Comparison of ENCODE assay signal across 1 cellular context in the genomic region with DNA sequence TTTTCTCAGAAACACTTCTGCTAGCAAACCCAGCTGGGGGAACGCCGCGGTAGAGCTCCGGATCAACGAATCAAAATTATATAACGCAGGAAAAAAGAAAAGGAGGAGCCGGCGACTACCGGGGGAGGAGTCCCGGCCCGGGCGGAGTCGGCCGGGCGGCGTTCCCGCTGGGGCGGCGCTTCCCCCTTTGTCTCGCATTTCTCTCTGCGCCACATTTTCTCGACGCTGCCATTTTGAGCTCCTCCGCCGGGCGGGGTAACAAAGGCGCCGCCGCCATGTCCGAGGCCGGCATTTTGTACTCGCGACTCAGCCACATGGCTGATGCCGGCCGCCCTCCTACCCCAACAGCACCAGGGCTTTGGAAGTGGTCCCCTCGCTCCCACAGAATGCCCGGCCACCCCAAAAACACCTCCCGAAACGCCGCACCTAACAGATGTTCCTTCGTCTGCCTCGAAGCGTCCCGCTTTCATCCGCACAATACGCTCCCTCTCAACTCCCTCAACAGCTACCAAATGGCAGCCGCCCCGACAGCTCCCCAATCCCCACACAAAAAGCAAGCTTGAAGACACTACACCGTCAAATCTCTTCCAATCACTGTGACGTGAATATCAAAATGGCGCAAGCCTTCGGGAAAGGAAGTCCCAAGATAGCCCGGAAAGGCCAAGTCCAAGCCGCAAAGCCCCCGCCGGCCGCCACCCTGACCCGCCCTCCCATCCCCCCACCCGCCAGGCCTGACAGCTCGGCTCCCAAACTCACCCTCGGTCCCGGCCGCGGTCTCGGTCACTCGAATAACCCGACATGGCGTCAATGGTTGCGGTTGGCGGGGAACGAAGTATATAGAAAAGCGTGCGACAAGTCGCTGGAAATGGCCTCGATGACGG.
TF ChIP-seq lines count a peak whose summit lies in the region.

No MANE protein-coding gene starts in this region.

TF ChIP-seq in WTC11, 78 proteins besides CTCF, POLR2A, EP300 and RAD21 (continued from another document and continues in another):
- TF ChIP-seq, protein P1, sequence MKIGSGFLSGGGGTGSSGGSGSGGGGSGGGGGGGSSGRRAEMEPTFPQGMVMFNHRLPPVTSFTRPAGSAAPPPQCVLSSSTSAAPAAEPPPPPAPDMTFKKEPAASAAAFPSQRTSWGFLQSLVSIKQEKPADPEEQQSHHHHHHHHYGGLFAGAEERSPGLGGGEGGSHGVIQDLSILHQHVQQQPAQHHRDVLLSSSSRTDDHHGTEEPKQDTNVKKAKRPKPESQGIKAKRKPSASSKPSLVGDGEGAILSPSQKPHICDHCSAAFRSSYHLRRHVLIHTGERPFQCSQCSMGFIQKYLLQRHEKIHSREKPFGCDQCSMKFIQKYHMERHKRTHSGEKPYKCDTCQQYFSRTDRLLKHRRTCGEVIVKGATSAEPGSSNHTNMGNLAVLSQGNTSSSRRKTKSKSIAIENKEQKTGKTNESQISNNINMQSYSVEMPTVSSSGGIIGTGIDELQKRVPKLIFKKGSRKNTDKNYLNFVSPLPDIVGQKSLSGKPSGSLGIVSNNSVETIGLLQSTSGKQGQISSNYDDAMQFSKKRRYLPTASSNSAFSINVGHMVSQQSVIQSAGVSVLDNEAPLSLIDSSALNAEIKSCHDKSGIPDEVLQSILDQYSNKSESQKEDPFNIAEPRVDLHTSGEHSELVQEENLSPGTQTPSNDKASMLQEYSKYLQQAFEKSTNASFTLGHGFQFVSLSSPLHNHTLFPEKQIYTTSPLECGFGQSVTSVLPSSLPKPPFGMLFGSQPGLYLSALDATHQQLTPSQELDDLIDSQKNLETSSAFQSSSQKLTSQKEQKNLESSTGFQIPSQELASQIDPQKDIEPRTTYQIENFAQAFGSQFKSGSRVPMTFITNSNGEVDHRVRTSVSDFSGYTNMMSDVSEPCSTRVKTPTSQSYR (CRISPR knock-in tag; IDR thresholded peaks at IDR 0.05), result no peak
- no peak for TF ChIP-seq NR1H2 (CRISPR knock-in tag; IDR thresholded peaks at IDR 0.05)
- TF ChIP-seq ARID4B (CRISPR knock-in tag; IDR thresholded peaks at IDR 0.05; ENCODE audit: borderline replicate concordance), result no peak
- TF ChIP-seq KAT7 (CRISPR knock-in tag; IDR thresholded peaks at IDR 0.05; ENCODE audit: borderline replicate concordance), result no peak
- TF ChIP-seq E2F5 (CRISPR knock-in tag; IDR thresholded peaks at IDR 0.05), result no peak
- TF ChIP-seq E2F4 (CRISPR knock-in tag; IDR thresholded peaks at IDR 0.05; ENCODE audit: borderline replicate concordance, low read depth), result no peak
- peak; percentile 49; the same call in 1 of the 2 replicates for TF ChIP-seq RORB (CRISPR knock-in tag; IDR thresholded peaks at IDR 0.05)
- TF ChIP-seq TP53 (CRISPR knock-in tag; IDR thresholded peaks at IDR 0.05), result no peak
- TF ChIP-seq ZNF232 (CRISPR knock-in tag; IDR thresholded peaks at IDR 0.05), result no peak
- TF ChIP-seq, protein P2, sequence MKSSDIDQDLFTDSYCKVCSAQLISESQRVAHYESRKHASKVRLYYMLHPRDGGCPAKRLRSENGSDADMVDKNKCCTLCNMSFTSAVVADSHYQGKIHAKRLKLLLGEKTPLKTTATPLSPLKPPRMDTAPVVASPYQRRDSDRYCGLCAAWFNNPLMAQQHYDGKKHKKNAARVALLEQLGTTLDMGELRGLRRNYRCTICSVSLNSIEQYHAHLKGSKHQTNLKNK (CRISPR knock-in tag; IDR thresholded peaks at IDR 0.05), result no peak; the same call in 1 of the 2 replicates
- no peak for TF ChIP-seq ATF1 (CRISPR knock-in tag; IDR thresholded peaks at IDR 0.05)
- no peak for TF ChIP-seq OVOL2 (CRISPR knock-in tag; IDR thresholded peaks at IDR 0.05; ENCODE audit: borderline replicate concordance)
- TF ChIP-seq ZNF121 (CRISPR knock-in tag; IDR thresholded peaks at IDR 0.05), result no peak
- TF ChIP-seq, protein P3, sequence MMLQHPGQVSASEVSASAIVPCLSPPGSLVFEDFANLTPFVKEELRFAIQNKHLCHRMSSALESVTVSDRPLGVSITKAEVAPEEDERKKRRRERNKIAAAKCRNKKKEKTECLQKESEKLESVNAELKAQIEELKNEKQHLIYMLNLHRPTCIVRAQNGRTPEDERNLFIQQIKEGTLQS (CRISPR knock-in tag; conservative IDR thresholded peaks at IDR 0.05), result no peak
- TF ChIP-seq, protein P4, sequence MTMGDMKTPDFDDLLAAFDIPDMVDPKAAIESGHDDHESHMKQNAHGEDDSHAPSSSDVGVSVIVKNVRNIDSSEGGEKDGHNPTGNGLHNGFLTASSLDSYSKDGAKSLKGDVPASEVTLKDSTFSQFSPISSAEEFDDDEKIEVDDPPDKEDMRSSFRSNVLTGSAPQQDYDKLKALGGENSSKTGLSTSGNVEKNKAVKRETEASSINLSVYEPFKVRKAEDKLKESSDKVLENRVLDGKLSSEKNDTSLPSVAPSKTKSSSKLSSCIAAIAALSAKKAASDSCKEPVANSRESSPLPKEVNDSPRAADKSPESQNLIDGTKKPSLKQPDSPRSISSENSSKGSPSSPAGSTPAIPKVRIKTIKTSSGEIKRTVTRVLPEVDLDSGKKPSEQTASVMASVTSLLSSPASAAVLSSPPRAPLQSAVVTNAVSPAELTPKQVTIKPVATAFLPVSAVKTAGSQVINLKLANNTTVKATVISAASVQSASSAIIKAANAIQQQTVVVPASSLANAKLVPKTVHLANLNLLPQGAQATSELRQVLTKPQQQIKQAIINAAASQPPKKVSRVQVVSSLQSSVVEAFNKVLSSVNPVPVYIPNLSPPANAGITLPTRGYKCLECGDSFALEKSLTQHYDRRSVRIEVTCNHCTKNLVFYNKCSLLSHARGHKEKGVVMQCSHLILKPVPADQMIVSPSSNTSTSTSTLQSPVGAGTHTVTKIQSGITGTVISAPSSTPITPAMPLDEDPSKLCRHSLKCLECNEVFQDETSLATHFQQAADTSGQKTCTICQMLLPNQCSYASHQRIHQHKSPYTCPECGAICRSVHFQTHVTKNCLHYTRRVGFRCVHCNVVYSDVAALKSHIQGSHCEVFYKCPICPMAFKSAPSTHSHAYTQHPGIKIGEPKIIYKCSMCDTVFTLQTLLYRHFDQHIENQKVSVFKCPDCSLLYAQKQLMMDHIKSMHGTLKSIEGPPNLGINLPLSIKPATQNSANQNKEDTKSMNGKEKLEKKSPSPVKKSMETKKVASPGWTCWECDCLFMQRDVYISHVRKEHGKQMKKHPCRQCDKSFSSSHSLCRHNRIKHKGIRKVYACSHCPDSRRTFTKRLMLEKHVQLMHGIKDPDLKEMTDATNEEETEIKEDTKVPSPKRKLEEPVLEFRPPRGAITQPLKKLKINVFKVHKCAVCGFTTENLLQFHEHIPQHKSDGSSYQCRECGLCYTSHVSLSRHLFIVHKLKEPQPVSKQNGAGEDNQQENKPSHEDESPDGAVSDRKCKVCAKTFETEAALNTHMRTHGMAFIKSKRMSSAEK (CRISPR knock-in tag; IDR thresholded peaks at IDR 0.05; ENCODE audit: borderline replicate concordance), result no peak
- TF ChIP-seq, protein P5, sequence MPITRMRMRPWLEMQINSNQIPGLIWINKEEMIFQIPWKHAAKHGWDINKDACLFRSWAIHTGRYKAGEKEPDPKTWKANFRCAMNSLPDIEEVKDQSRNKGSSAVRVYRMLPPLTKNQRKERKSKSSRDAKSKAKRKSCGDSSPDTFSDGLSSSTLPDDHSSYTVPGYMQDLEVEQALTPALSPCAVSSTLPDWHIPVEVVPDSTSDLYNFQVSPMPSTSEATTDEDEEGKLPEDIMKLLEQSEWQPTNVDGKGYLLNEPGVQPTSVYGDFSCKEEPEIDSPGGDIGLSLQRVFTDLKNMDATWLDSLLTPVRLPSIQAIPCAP (CRISPR knock-in tag; IDR thresholded peaks at IDR 0.05), result no peak
- no peak for TF ChIP-seq PRDM15 (CRISPR knock-in tag; IDR thresholded peaks at IDR 0.05)
- no peak for TF ChIP-seq CBFB (CRISPR knock-in tag; IDR thresholded peaks at IDR 0.05; ENCODE audit: low read depth)
- peak; percentile 46; the same call in 1 of the 2 replicates for TF ChIP-seq FOXK1 (CRISPR knock-in tag; IDR thresholded peaks at IDR 0.05)
- TF ChIP-seq SMAD4 (CRISPR knock-in tag; IDR thresholded peaks at IDR 0.05), result no peak
- TF ChIP-seq PREB (CRISPR knock-in tag; IDR thresholded peaks at IDR 0.05; ENCODE audit: borderline replicate concordance), result no peak
- no peak for TF ChIP-seq RELA (CRISPR knock-in tag; IDR thresholded peaks at IDR 0.05; ENCODE audit: borderline replicate concordance)
- TF ChIP-seq ZNF317 (CRISPR knock-in tag; IDR thresholded peaks at IDR 0.05; ENCODE audit: borderline replicate concordance, low read depth), result no peak
- TF ChIP-seq GABPB1 (CRISPR knock-in tag; IDR thresholded peaks at IDR 0.05), result no peak
- TF ChIP-seq MXD4 (CRISPR knock-in tag; IDR thresholded peaks at IDR 0.05; ENCODE audit: borderline replicate concordance), result no peak
- TF ChIP-seq ZNF671 (CRISPR knock-in tag; IDR thresholded peaks at IDR 0.05), result peak; percentile 68; the same call in 1 of the 2 replicates
- no peak for TF ChIP-seq FOXP1 (CRISPR knock-in tag; IDR thresholded peaks at IDR 0.05; ENCODE audit: borderline replicate concordance)
- no peak for TF ChIP-seq ZBTB43 (CRISPR knock-in tag; IDR thresholded peaks at IDR 0.05)
